ENCODE assay signal across 10 cellular contexts in genomic region chr5:168793844-168794837, GRCh38.
DNase-seq lines count a peak whose midpoint lies in the region; ATAC-seq, FAIRE-seq and TF ChIP-seq lines count a peak whose summit lies in the region.
"Had no signal": no experiment of that assay in that cellular context is flagged by ENCODE, and none has a peak within 500 bp of the region (broad histone marks: within the 10 kb centered on the region; RNA-seq: fewer than 3 reads in every experiment).

No MANE protein-coding gene starts in this region.

- no peaks in the 10 kb centered on the region for H3K9me3 Mint-ChIP-seq in T-helper 2 cell treated with Interferon-gamma antibody and Interleukin-4, amounts not matched to agents 5 μg/mL and 100 μg/mL, for 36 hours
- H3K9me3 Mint-ChIP-seq in activated CD8-positive, alpha-beta T cell treated with anti-CD3 and anti-CD28 coated beads, Interleukin-2, amount 10 ng/mL, durations not matched to agents 7 days and 5 days (ENCODE audit: insufficient read depth), result no peaks in the 10 kb centered on the region
- H3K9me3 Mint-ChIP-seq: effector memory CD8-positive, alpha-beta T cell had no signal

- H3K27me3 ChIP-seq in right atrium auricular region, result no peaks in the 10 kb centered on the region

- H3K36me3 Mint-ChIP-seq in T-helper 2 cell treated with Interferon-gamma antibody and Interleukin-4, amounts not matched to agents 5 μg/mL and 100 μg/mL, for 36 hours (ENCODE audit: low read depth), result no peaks in the 10 kb centered on the region
- H3K36me3 Mint-ChIP-seq in activated CD8-positive, alpha-beta T cell treated with anti-CD3 and anti-CD28 coated beads, Interleukin-2, amount 10 ng/mL, durations not matched to agents 7 days and 5 days (ENCODE audit: low read depth), result no peaks in the 10 kb centered on the region

- TF ChIP-seq CTCF in right atrium auricular region (IDR thresholded peaks at IDR 0.05), result no peak

- peaks cover 0 to 13% of the 10 kb centered on the region in 2 donors for H3K4me1 ChIP-seq in right atrium auricular region
- H3K4me1 ChIP-seq: HAP-1 had no signal

- H3K4me1 Mint-ChIP-seq in T-helper 2 cell treated with Interferon-gamma antibody and Interleukin-4, amounts not matched to agents 5 μg/mL and 100 μg/mL, for 36 hours (ENCODE audit: low read depth), result peaks cover 43% of the 10 kb centered on the region
- H3K4me1 Mint-ChIP-seq in activated CD8-positive, alpha-beta T cell treated with anti-CD3 and anti-CD28 coated beads, Interleukin-2, amount 10 ng/mL, durations not matched to agents 7 days and 5 days (ENCODE audit: low read depth), result peaks cover 24% of the 10 kb centered on the region

- H3K9me3 ChIP-seq in right atrium auricular region, result no peaks in the 10 kb centered on the region
- H3K9me3 ChIP-seq: HAP-1 had no signal

- H3K36me3 ChIP-seq in right atrium auricular region, result no peaks in the 10 kb centered on the region
- H3K36me3 ChIP-seq: HAP-1 had no signal

- CTCF ChIA-PET in activated CD8-positive, alpha-beta T cell treated with anti-CD3 and anti-CD28 coated beads, Interleukin-2, amount 10 ng/mL, durations not matched to agents 7 days and 5 days (lab: Charles Lee), result interaction anchor here (0.6 kb wide), 1 partner anchor 240 kb away, joined by 4 read pairs; no protein-coding TSS in a partner anchor

- FAIRE-seq in GM19239 (lab: Jason Lieb, UNC), result no peak

- no peak overlapping the region for H3K4me3 Mint-ChIP-seq in T-helper 2 cell treated with Interferon-gamma antibody and Interleukin-4, amounts not matched to agents 5 μg/mL and 100 μg/mL, for 36 hours
- no peak overlapping the region for H3K4me3 Mint-ChIP-seq in activated CD8-positive, alpha-beta T cell treated with anti-CD3 and anti-CD28 coated beads, Interleukin-2, amount 10 ng/mL, durations not matched to agents 7 days and 5 days
- H3K4me3 Mint-ChIP-seq: effector memory CD8-positive, alpha-beta T cell had no signal

- H3K4me3 ChIP-seq in right atrium auricular region, result no peak overlapping the region
- H3K4me3 ChIP-seq: HAP-1 had no signal

- peak overlapping the region; percentile 55 for H3K27ac Mint-ChIP-seq in T-helper 2 cell treated with Interferon-gamma antibody and Interleukin-4, amounts not matched to agents 5 μg/mL and 100 μg/mL, for 36 hours
- H3K27ac Mint-ChIP-seq in activated CD8-positive, alpha-beta T cell treated with anti-CD3 and anti-CD28 coated beads, Interleukin-2, amount 10 ng/mL, durations not matched to agents 7 days and 5 days, result no peak overlapping the region
- H3K27ac Mint-ChIP-seq: effector memory CD8-positive, alpha-beta T cell had no signal

- no peaks in the 10 kb centered on the region for H3K27me3 Mint-ChIP-seq in T-helper 2 cell treated with Interferon-gamma antibody and Interleukin-4, amounts not matched to agents 5 μg/mL and 100 μg/mL, for 36 hours (ENCODE audit: low read depth)
- peaks cover 7% of the 10 kb centered on the region for H3K27me3 Mint-ChIP-seq in activated CD8-positive, alpha-beta T cell treated with anti-CD3 and anti-CD28 coated beads, Interleukin-2, amount 10 ng/mL, durations not matched to agents 7 days and 5 days (ENCODE audit: low read depth)

- H3K27ac ChIP-seq in right atrium auricular region, result peak overlapping the region; percentile 16 to 40

- no peak for ATAC-seq in activated CD8-positive, alpha-beta T cell treated with anti-CD3 and anti-CD28 coated beads, Interleukin-2, amount 10 ng/mL, durations not matched to agents 7 days and 5 days
- ATAC-seq in stimulated activated naive CD8-positive, alpha-beta T cell treated with anti-CD3 and anti-CD28 coated beads, Interleukin-15, Interleukin-2, amounts not matched to agents 100 U/mL and 50 U/mL, for 24 hours, result peak; percentile 86
- no peak for ATAC-seq in GM18519 (IDR thresholded peaks at IDR 0.05; ENCODE audit: low FRiP score, unreplicated experiment)
- ATAC-seq: effector memory CD8-positive, alpha-beta T cell had no signal

- peak; percentile 73 for DNase-seq in T-helper 2 cell treated with Interferon-gamma antibody and Interleukin-4, amounts not matched to agents 5 μg/mL and 100 μg/mL, for 36 hours (ENCODE audit: low spot score)
- no peak for DNase-seq in T-helper 2 cell
- DNase-seq in activated CD8-positive, alpha-beta T cell treated with anti-CD3 and anti-CD28 coated beads, Interleukin-2, amount 10 ng/mL, durations not matched to agents 7 days and 5 days, result peak; percentile 25
- peak; percentile 64 for DNase-seq in right atrium auricular region (ENCODE audit: low spot score)
- DNase-seq in stimulated activated naive CD8-positive, alpha-beta T cell treated with anti-CD3 and anti-CD28 coated beads, Interleukin-15, Interleukin-2, amounts not matched to agents 100 U/mL and 50 U/mL, for 24 hours, result peak; percentile 39
- DNase-seq in NCI-H2081 (lab: John Stamatoyannopoulos, UW), result no peak
- no peak for DNase-seq in GM19239 (ENCODE audit: insufficient read length, low spot score)
- DNase-seq: effector memory CD8-positive, alpha-beta T cell had no signal

- POLR2A ChIA-PET in activated CD8-positive, alpha-beta T cell treated with anti-CD3 and anti-CD28 coated beads, Interleukin-2, amount 10 ng/mL, durations not matched to agents 7 days and 5 days (lab: Charles Lee), result no interaction called here

Comparison
In these comparisons a context has a peak if more than half of its experiments do, and no peak if none do; other contexts are left out.
1. DNase-seq: peak in T-helper 2 cell treated with Interferon-gamma antibody and Interleukin-4, amounts not matched to agents 5 μg/mL and 100 μg/mL, for 36 hours (single experiment), activated CD8-positive, alpha-beta T cell treated with anti-CD3 and anti-CD28 coated beads, Interleukin-2, amount 10 ng/mL, durations not matched to agents 7 days and 5 days (single experiment), right atrium auricular region (single experiment) and stimulated activated naive CD8-positive, alpha-beta T cell treated with anti-CD3 and anti-CD28 coated beads, Interleukin-15, Interleukin-2, amounts not matched to agents 100 U/mL and 50 U/mL, for 24 hours (single experiment); none in T-helper 2 cell (0 of 5), NCI-H2081 (0 of 2) and GM19239 (single experiment).